In genomic region chr16:57815987-57816745, GRCh38 we compare ENCODE assay signal across 8 cellular contexts. TPM values are rescaled to one million over a fixed set of nuclear protein-coding genes. Genes with fewer than 3 reads are reported as not detected.
DNase-seq lines count a peak whose midpoint lies in the region; ATAC-seq and TF ChIP-seq lines count a peak whose summit lies in the region.

No MANE protein-coding gene starts in this region.

- H3K4me3 ChIP-seq in HL-60 (replicated peaks; ENCODE audit: insufficient read depth, low read length) = no peak overlapping the region

- no peak for ATAC-seq in HG03469 (IDR thresholded peaks at IDR 0.05; ENCODE audit: unreplicated experiment)

- no peak for TF ChIP-seq CTCF in HL-60 (IDR thresholded peaks at IDR 0.05; ENCODE audit: insufficient read depth, low read length)

- H3K27ac ChIP-seq in HL-60 (replicated peaks) = no peak overlapping the region
- peak overlapping the region; percentile 19 for H3K27ac ChIP-seq in caudate nucleus (ENCODE audit: low read depth, low read length)

- peak; percentile 84 for DNase-seq in NCI-H748 (lab: John Stamatoyannopoulos, UW; ENCODE audit: unreplicated experiment)
- no peak for DNase-seq in NCI-H748 treated with DMSO at 0.1 percent for 48 hours (lab: John Stamatoyannopoulos, UW)
- peak; percentile 56 to 66 for DNase-seq in HL-60 (ENCODE audit: low read depth in 1 of 2, low spot score in 1 of 2)
- peak; percentile 41 for DNase-seq in SK-N-DZ (ENCODE audit: low spot score)
- peak in 21 of 61 donors; percentile 6 to 77 (median 38) for DNase-seq in caudate nucleus (lab: John Stamatoyannopoulos, UW)
- DNase-seq in kidney tubule cell (ENCODE audit: low spot score) = peak; percentile 98
- peak; percentile 39 for DNase-seq in stimulated activated CD4-positive, alpha-beta T cell treated with anti-CD3 and anti-CD28 coated beads, Interleukin-4, amount 100 ng/mL, for 24 hours

- no peaks in the 10 kb centered on the region for H3K27me3 ChIP-seq in HL-60 (ENCODE audit: insufficient read depth, poor library complexity, severe bottlenecking)

RNA-seq across cellular contexts. Expression of gene KIFC3, which starts 13.9 kb away (rescaled TPM):
- 0.64 and 0.89 TPM in 2 replicates for polyA plus RNA-seq in SK-N-DZ (2014; cell fraction: cytosol; rRNA removed)
- polyA plus RNA-seq in SK-N-DZ (2014; cell fraction: nucleus; rRNA removed) = 2.8 and 5.1 TPM in 2 replicates
